Comparison of ENCODE assay signal across 16 cellular contexts in the genomic region with DNA sequence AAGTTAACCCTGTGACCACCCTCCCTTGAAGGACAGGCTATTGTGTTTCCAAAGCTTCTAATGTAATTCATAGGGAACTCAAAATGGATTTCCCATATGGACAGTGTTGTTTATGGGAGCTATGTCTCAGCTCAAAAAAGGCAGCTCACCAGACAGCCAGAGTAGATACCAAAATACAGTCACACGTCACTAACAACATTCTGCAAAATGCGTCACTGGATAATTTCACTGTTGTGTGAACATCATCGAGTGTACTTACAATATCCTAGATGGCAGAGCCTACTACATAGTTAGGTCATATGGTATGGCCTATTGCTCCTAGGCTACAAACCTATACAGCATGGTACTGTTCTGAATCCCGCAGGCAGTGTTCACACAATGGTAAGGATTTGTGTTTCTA.
DNase-seq lines count a peak whose midpoint lies in the region; ATAC-seq lines count a peak whose summit lies in the region.
"Had no signal": no experiment of that assay in that cellular context is flagged by ENCODE, and none has a peak within 500 bp of the region (broad histone marks: within the 10 kb centered on the region; RNA-seq: fewer than 3 reads in every experiment).

No MANE protein-coding gene starts in this region.

- ATAC-seq in stimulated activated effector memory CD8-positive, alpha-beta T cell treated with anti-CD3 and anti-CD28 coated beads, Interleukin-12 subunit alpha, Interleukin-12 subunit beta, amount 100 ng/mL, for 72 hours: no peak
- ATAC-seq in effector memory CD8-positive, alpha-beta T cell (replicated peaks): no peak
- no peak for ATAC-seq in T-helper 17 cell

- peak overlapping the region; percentile 46 for H3K27ac Mint-ChIP-seq in stimulated activated effector memory CD8-positive, alpha-beta T cell treated with anti-CD3 and anti-CD28 coated beads, Interleukin-12 subunit alpha, Interleukin-12 subunit beta, amount 100 ng/mL, for 72 hours
- H3K27ac Mint-ChIP-seq in effector memory CD8-positive, alpha-beta T cell: no peak overlapping the region
- H3K27ac Mint-ChIP-seq in T-helper 17 cell: no peak overlapping the region
- H3K27ac Mint-ChIP-seq: CD4-positive, alpha-beta memory T cell; CD4-positive, CD25-positive, alpha-beta regulatory T cell; CD8-positive, alpha-beta memory T cell had no signal

- H3K9me3 ChIP-seq in T-helper 17 cell (ENCODE audit: control insufficient read depth, low read length, poor library complexity, severe bottlenecking): no peaks in the 10 kb centered on the region
- H3K9me3 ChIP-seq: BE2C, BLaER1 had no signal

- peaks cover 11% of the 10 kb centered on the region for H3K4me1 Mint-ChIP-seq in stimulated activated effector memory CD8-positive, alpha-beta T cell treated with anti-CD3 and anti-CD28 coated beads, Interleukin-12 subunit alpha, Interleukin-12 subunit beta, amount 100 ng/mL, for 72 hours
- H3K4me1 Mint-ChIP-seq in effector memory CD8-positive, alpha-beta T cell (ENCODE audit: low read depth in 2 of 2): no peaks in the 10 kb centered on the region
- H3K4me1 Mint-ChIP-seq in T-helper 17 cell: peaks cover 4% of the 10 kb centered on the region
- H3K4me1 Mint-ChIP-seq: CD4-positive, alpha-beta memory T cell; CD8-positive, alpha-beta memory T cell had no signal

- H3K9me3 Mint-ChIP-seq in stimulated activated effector memory CD8-positive, alpha-beta T cell treated with anti-CD3 and anti-CD28 coated beads, Interleukin-12 subunit alpha, Interleukin-12 subunit beta, amount 100 ng/mL, for 72 hours: peaks cover 2% of the 10 kb centered on the region
- H3K9me3 Mint-ChIP-seq in effector memory CD8-positive, alpha-beta T cell: no peaks in the 10 kb centered on the region

- peaks cover 10 to 25% of the 10 kb centered on the region in 2 donors for H3K27me3 Mint-ChIP-seq in effector memory CD8-positive, alpha-beta T cell
- peaks cover 8% of the 10 kb centered on the region for H3K27me3 Mint-ChIP-seq in T-helper 17 cell

- H3K36me3 Mint-ChIP-seq in stimulated activated effector memory CD8-positive, alpha-beta T cell treated with anti-CD3 and anti-CD28 coated beads, Interleukin-12 subunit alpha, Interleukin-12 subunit beta, amount 100 ng/mL, for 72 hours: no peaks in the 10 kb centered on the region
- peaks cover 3% of the 10 kb centered on the region for H3K36me3 Mint-ChIP-seq in effector memory CD8-positive, alpha-beta T cell (ENCODE audit: insufficient read depth)
- H3K36me3 Mint-ChIP-seq in T-helper 17 cell (ENCODE audit: low read depth): no peaks in the 10 kb centered on the region
- H3K36me3 Mint-ChIP-seq: CD4-positive, CD25-positive, alpha-beta regulatory T cell had no signal

- no peak overlapping the region for H3K4me3 Mint-ChIP-seq in stimulated activated effector memory CD8-positive, alpha-beta T cell treated with anti-CD3 and anti-CD28 coated beads, Interleukin-12 subunit alpha, Interleukin-12 subunit beta, amount 100 ng/mL, for 72 hours
- no peak overlapping the region for H3K4me3 Mint-ChIP-seq in effector memory CD8-positive, alpha-beta T cell
- no peak overlapping the region for H3K4me3 Mint-ChIP-seq in T-helper 17 cell
- H3K4me3 Mint-ChIP-seq: CD14-positive monocyte; CD4-positive, alpha-beta memory T cell; CD4-positive, CD25-positive, alpha-beta regulatory T cell; CD8-positive, alpha-beta memory T cell had no signal

- DNase-seq in NCI-H460 (ENCODE audit: extremely low read depth, low read depth): peak; percentile 95
- no peak for DNase-seq in stimulated activated effector memory CD8-positive, alpha-beta T cell treated with anti-CD3 and anti-CD28 coated beads, Interleukin-12 subunit alpha, Interleukin-12 subunit beta, amount 100 ng/mL, for 72 hours (ENCODE audit: low spot score in 2 of 2)
- DNase-seq in HK-2 (ENCODE audit: unreplicated experiment): no peak
- DNase-seq in effector memory CD8-positive, alpha-beta T cell: no peak
- DNase-seq in T-helper 17 cell: no peak
- DNase-seq: 8988T; BE2C; C1 segment of cervical spinal cord; CD4-positive, alpha-beta memory T cell; CD4-positive, CD25-positive, alpha-beta regulatory T cell; CD8-positive, alpha-beta memory T cell; COR-L47; DMS79 treated with DMSO at 0.1 percent for 48 hours; GF-D8 had no signal
